Comparison of ENCODE assay signal across 25 cellular contexts in the genomic region with DNA sequence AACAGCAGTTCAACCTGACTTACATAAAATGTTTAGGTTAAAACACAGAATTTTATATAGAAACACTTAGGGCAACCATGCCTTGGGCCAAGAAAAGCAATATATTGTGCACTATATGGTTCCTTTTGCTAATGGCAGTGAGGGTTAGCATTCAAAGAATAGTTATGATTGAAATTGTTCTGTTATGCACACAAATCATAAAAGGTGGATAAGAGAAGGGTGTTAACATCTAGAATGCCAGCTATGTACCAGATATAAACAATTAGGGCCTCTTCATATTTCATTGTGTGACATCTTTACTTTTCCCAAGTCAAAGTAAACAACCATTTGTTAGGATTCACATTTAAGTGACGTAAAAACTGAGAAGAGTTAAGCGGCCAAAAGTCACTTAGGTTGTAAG.
DNase-seq lines count a peak whose midpoint lies in the region; ATAC-seq and FAIRE-seq lines count a peak whose summit lies in the region.
"Had no signal": no experiment of that assay in that cellular context is flagged by ENCODE, and none has a peak within 500 bp of the region (broad histone marks: within the 10 kb centered on the region; RNA-seq: fewer than 3 reads in every experiment).

No MANE protein-coding gene starts in this region.

- peak overlapping the region in 2 of 3 donors; percentile 28 to 83 for H3K27ac Mint-ChIP-seq in CD4-positive, CD25-positive, alpha-beta regulatory T cell
- H3K27ac Mint-ChIP-seq in activated CD4-positive, alpha-beta memory T cell treated with anti-CD3 and anti-CD28 coated beads for 36 hours: no peak overlapping the region
- H3K27ac Mint-ChIP-seq: B cell, GM23338, H9 had no signal

- FAIRE-seq in small intestine (lab: Jason Lieb, UNC): no peak
- FAIRE-seq: G401.6, GM12878 had no signal

- no peak for DNase-seq in CD4-positive, CD25-positive, alpha-beta regulatory T cell
- peak; percentile 33 for DNase-seq in DMS153 treated with DMSO at 0.1 percent for 48 hours (lab: John Stamatoyannopoulos, UW; ENCODE audit: unreplicated experiment)
- DNase-seq in NCI-H69 (lab: John Stamatoyannopoulos, UW): peak; percentile 20
- DNase-seq in left colon: no peak
- DNase-seq in globus pallidus (ENCODE audit: low spot score): no peak
- no peak for DNase-seq in activated CD4-positive, alpha-beta memory T cell treated with anti-CD3 and anti-CD28 coated beads for 36 hours
- DNase-seq in small intestine: no peak
- no peak for DNase-seq in GF-D8 (lab: John Stamatoyannopoulos, UW)
- DNase-seq: H9; NCI-H1092; NCI-H1417 treated with DMSO at 0.1 percent for 48 hours; NCI-H1694 treated with DMSO at 0.1 percent for 48 hours; NCI-H2081; NCI-H446 treated with DMSO at 0.1 percent for 48 hours; NCI-H82; NK-92 treated with Interleukin-12 subunit alpha and Interleukin-12 subunit beta, amount 100 ng/mL, for 24 hours; PC-3; SK-N-SH; T-helper 2 cell had no signal

- H3K27ac ChIP-seq in CD4-positive, CD25-positive, alpha-beta regulatory T cell (ENCODE audit: insufficient read depth, low read length, poor library complexity, severe bottlenecking): no peak overlapping the region
- H3K27ac ChIP-seq in small intestine (ENCODE audit: low read depth in 1 of 2, low read length in 1 of 2): no peak overlapping the region
- H3K27ac ChIP-seq: C4-2B, HL-60 had no signal

- CTCF ChIA-PET in activated CD4-positive, alpha-beta memory T cell treated with anti-CD3 and anti-CD28 coated beads for 36 hours (lab: Charles Lee): no interaction called here

- H3K4me3 Mint-ChIP-seq in CD4-positive, CD25-positive, alpha-beta regulatory T cell: no peak overlapping the region
- H3K4me3 Mint-ChIP-seq in activated CD4-positive, alpha-beta memory T cell treated with anti-CD3 and anti-CD28 coated beads for 36 hours: no peak overlapping the region
- H3K4me3 Mint-ChIP-seq: B cell, GM23338, H9 had no signal

- WGBS in small intestine, 3 donors: 35 to 44% (median 41%) methylated on average over 2 of the region's 2 CpGs

- H3K4me1 Mint-ChIP-seq in CD4-positive, CD25-positive, alpha-beta regulatory T cell: peaks cover 24 to 58% (median 41%) of the 10 kb centered on the region in 4 donors
- peaks cover 32% of the 10 kb centered on the region for H3K4me1 Mint-ChIP-seq in activated CD4-positive, alpha-beta memory T cell treated with anti-CD3 and anti-CD28 coated beads for 36 hours (ENCODE audit: low read depth)
- H3K4me1 Mint-ChIP-seq: B cell, GM23338, H9 had no signal

- H3K27me3 Mint-ChIP-seq in CD4-positive, CD25-positive, alpha-beta regulatory T cell: peaks cover 4% of the 10 kb centered on the region
- no peaks in the 10 kb centered on the region for H3K27me3 Mint-ChIP-seq in activated CD4-positive, alpha-beta memory T cell treated with anti-CD3 and anti-CD28 coated beads for 36 hours

- H3K9me3 ChIP-seq in CD4-positive, CD25-positive, alpha-beta regulatory T cell (ENCODE audit: control insufficient read depth in 2 of 2, low read length in 2 of 2): no peaks in the 10 kb centered on the region
- no peaks in the 10 kb centered on the region for H3K9me3 ChIP-seq in small intestine (ENCODE audit: control insufficient read depth, low read depth)
- H3K9me3 ChIP-seq: SK-N-SH had no signal

- intact Hi-C loops in left colon (cut with DNase I, micrococcal nuclease): no loop called here
- intact Hi-C loops in activated CD4-positive, alpha-beta memory T cell treated with anti-CD3 and anti-CD28 coated beads for 36 hours (cut with micrococcal nuclease): no loop called here

- no peaks in the 10 kb centered on the region for H3K36me3 ChIP-seq in CD4-positive, CD25-positive, alpha-beta regulatory T cell (ENCODE audit: control insufficient read depth, insufficient read depth, low read length)
- no peaks in the 10 kb centered on the region for H3K36me3 ChIP-seq in small intestine (ENCODE audit: control insufficient read depth in 2 of 2, insufficient read depth in 2 of 2, low read length in 2 of 2)

- H3K9me3 Mint-ChIP-seq in CD4-positive, CD25-positive, alpha-beta regulatory T cell: peaks cover 0 to 13% (median 3%) of the 10 kb centered on the region in 7 donors
- peaks cover 12% of the 10 kb centered on the region for H3K9me3 Mint-ChIP-seq in activated CD4-positive, alpha-beta memory T cell treated with anti-CD3 and anti-CD28 coated beads for 36 hours
- H3K9me3 Mint-ChIP-seq: GM23338 had no signal

- H3K4me3 ChIP-seq in CD4-positive, CD25-positive, alpha-beta regulatory T cell (ENCODE audit: low read depth, low read length): no peak overlapping the region
- no peak overlapping the region for H3K4me3 ChIP-seq in small intestine (ENCODE audit: low read depth in 1 of 2, low read length in 2 of 2)
- H3K4me3 ChIP-seq: GM12878, GM23338 had no signal

- no peaks in the 10 kb centered on the region for H3K27me3 ChIP-seq in CD4-positive, CD25-positive, alpha-beta regulatory T cell (ENCODE audit: control insufficient read depth, insufficient read depth, low read length)
- no peaks in the 10 kb centered on the region for H3K27me3 ChIP-seq in small intestine (ENCODE audit: control insufficient read depth in 2 of 2, insufficient read depth in 2 of 2, low read length in 2 of 2)

- POLR2A ChIA-PET in activated CD4-positive, alpha-beta memory T cell treated with anti-CD3 and anti-CD28 coated beads for 36 hours (lab: Charles Lee): no interaction called here

- no peak for ATAC-seq in CD4-positive, CD25-positive, alpha-beta regulatory T cell (ENCODE audit: low read depth in 2 of 2)
- peak; percentile 96 for ATAC-seq in left colon
- ATAC-seq: GM12878, GM23338, PC-3 had no signal

- H3K4me1 ChIP-seq in CD4-positive, CD25-positive, alpha-beta regulatory T cell (ENCODE audit: control insufficient read depth, insufficient read depth, low read length, poor library complexity, severe bottlenecking): no peaks in the 10 kb centered on the region
- H3K4me1 ChIP-seq in small intestine (ENCODE audit: control insufficient read depth in 2 of 2, insufficient read depth in 1 of 2, low read depth in 1 of 2, low read length in 1 of 2): no peaks in the 10 kb centered on the region

- peaks cover 20% of the 10 kb centered on the region for H3K36me3 Mint-ChIP-seq in CD4-positive, CD25-positive, alpha-beta regulatory T cell
- peaks cover 13% of the 10 kb centered on the region for H3K36me3 Mint-ChIP-seq in activated CD4-positive, alpha-beta memory T cell treated with anti-CD3 and anti-CD28 coated beads for 36 hours

Comparison
In these comparisons a context has a peak if more than half of its experiments do, and no peak if none do; other contexts are left out.
1. DNase-seq: peak in DMS153 treated with DMSO at 0.1 percent for 48 hours (single experiment) and NCI-H69 (single experiment); none in CD4-positive, CD25-positive, alpha-beta regulatory T cell (0 of 3), left colon (0 of 2), globus pallidus (single experiment), activated CD4-positive, alpha-beta memory T cell treated with anti-CD3 and anti-CD28 coated beads for 36 hours (single experiment), small intestine (single experiment) and GF-D8 (single experiment).